Comparison of ENCODE assay signal across 13 cellular contexts in the genomic region with DNA sequence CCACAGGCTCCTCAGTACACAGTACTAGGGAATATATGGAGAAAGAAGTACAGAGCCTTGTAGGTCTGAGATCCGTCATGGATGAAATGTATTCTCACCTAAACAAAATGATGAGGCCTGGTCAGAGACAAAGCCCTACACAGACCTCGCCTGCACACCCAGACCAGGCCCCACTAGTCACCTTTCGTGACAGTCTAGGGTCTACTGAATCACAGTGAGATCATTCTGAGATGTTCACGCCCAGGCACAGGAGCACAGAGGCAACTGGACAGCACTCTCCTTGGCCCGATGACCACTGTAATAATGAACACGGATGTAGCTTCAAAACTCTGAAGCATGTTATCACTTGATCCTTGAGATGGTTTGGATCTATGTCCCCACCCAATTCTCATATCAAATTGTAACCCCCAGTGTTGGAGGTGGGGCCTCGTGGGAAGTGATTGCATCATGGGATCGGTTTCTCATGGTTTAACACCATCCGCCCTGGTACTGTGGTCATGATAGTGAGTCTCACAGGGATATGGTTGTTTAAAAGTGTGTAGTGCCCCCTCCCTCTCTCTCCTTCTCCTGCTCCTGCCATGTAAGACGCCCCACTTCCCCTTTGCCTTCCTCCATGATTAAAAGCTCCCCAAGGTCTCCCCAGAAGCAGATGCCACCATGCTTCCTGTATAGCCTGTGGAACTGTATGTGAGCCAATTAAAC. TPM values are rescaled to one million over a fixed set of nuclear protein-coding genes. Genes with fewer than 3 reads are reported as not detected.
DNase-seq lines count a peak whose midpoint lies in the region; ATAC-seq and TF ChIP-seq lines count a peak whose summit lies in the region.
"Had no signal": no experiment of that assay in that cellular context is flagged by ENCODE, and none has a peak within 500 bp of the region (broad histone marks: within the 10 kb centered on the region; RNA-seq: fewer than 3 reads in every experiment).

No MANE protein-coding gene starts in this region.

- TF ChIP-seq CTCF in OCI-LY3 (IDR thresholded peaks at IDR 0.05; ENCODE audit: low read depth, low read length) (no peak), brain microvascular endothelial cell (IDR thresholded peaks at IDR 0.05; ENCODE audit: low read depth, low read length, missing control alignments) (no peak), upper lobe of right lung (IDR thresholded peaks at IDR 0.05) (no peak)

- H3K9me3 Mint-ChIP-seq in activated naive CD4-positive, alpha-beta T cell treated with anti-CD3 and anti-CD28 coated beads for 36 hours = no peaks in the 10 kb centered on the region

- H3K79me2 ChIP-seq in OCI-LY3 (ENCODE audit: low read length) = peaks cover 92% of the 10 kb centered on the region

- H3K9me3 ChIP-seq in OCI-LY3 (ENCODE audit: insufficient read depth, low read length) (no peaks in the 10 kb centered on the region), upper lobe of right lung (no peaks in the 10 kb centered on the region)
- H3K9me3 ChIP-seq: BE2C, colonic mucosa had no signal

- H3K9ac ChIP-seq in OCI-LY3 (ENCODE audit: low read length) = peak overlapping the region; percentile 66; the same call in 1 of the 2 replicates

- peaks cover 9% of the 10 kb centered on the region for H3K36me3 ChIP-seq in OCI-LY3 (replicated peaks; ENCODE audit: low read depth, low read length)
- H3K36me3 ChIP-seq in brain microvascular endothelial cell (replicated peaks) = no peaks in the 10 kb centered on the region
- H3K36me3 ChIP-seq in upper lobe of right lung = no peaks in the 10 kb centered on the region
- H3K36me3 ChIP-seq: BE2C, colonic mucosa had no signal

- H2AFZ ChIP-seq in OCI-LY3 (ENCODE audit: low read depth, low read length) = no peak overlapping the region

- peaks cover 16% of the 10 kb centered on the region for H3K36me3 Mint-ChIP-seq in activated naive CD4-positive, alpha-beta T cell treated with anti-CD3 and anti-CD28 coated beads for 36 hours (ENCODE audit: low read depth)

- CTCF ChIA-PET in activated naive CD4-positive, alpha-beta T cell treated with anti-CD3 and anti-CD28 coated beads for 36 hours (lab: Charles Lee) = interaction anchor here (2.5 kb wide), 2 partner anchors 13 to 15 kb away, joined by 7 to 9 read pairs; no protein-coding TSS in a partner anchor

- H3K27me3 ChIP-seq in OCI-LY3 (ENCODE audit: low read depth, low read length) (no peaks in the 10 kb centered on the region), brain microvascular endothelial cell (replicated peaks) (no peaks in the 10 kb centered on the region), upper lobe of right lung (no peaks in the 10 kb centered on the region)
- H3K27me3 ChIP-seq: BE2C, colonic mucosa had no signal

- peak; percentile 36 for DNase-seq in activated naive CD4-positive, alpha-beta T cell treated with anti-CD3 and anti-CD28 coated beads for 36 hours
- DNase-seq in activated naive CD4-positive, alpha-beta T cell (lab: John Stamatoyannopoulos, UW) = no peak
- DNase-seq in brain microvascular endothelial cell (no peak), upper lobe of right lung (no peak), DMS114 treated with DMSO at 0.1 percent for 48 hours (lab: John Stamatoyannopoulos, UW; ENCODE audit: unreplicated experiment) (no peak), NCI-H1417 treated with DMSO at 0.1 percent for 48 hours (lab: John Stamatoyannopoulos, UW) (no peak)
- DNase-seq: BE2C, colonic mucosa, NCI-H146, NCI-H524 had no signal

- ATAC-seq in upper lobe of right lung (peak; percentile 33), GM18868 (IDR thresholded peaks at IDR 0.05; ENCODE audit: unreplicated experiment) (no peak)
- ATAC-seq: Right ventricle myocardium inferior had no signal

- peak overlapping the region; percentile 66 for H3K4me2 ChIP-seq in OCI-LY3 (ENCODE audit: low read length)

- intact Hi-C loops in activated naive CD4-positive, alpha-beta T cell treated with anti-CD3 and anti-CD28 coated beads for 36 hours (cut with micrococcal nuclease) = no loop called here
- intact Hi-C loops in upper lobe of right lung (cut with DNase I) = no loop called here

- H3K4me1 ChIP-seq in OCI-LY3 (ENCODE audit: low read length) = peaks cover 78% of the 10 kb centered on the region
- H3K4me1 ChIP-seq in upper lobe of right lung = no peaks in the 10 kb centered on the region
- H3K4me1 ChIP-seq: BE2C, colonic mucosa had no signal

- H3K4me3 ChIP-seq in OCI-LY3 (ENCODE audit: low read length) (peak overlapping the region; percentile 33; the same call in 1 of the 2 replicates), brain microvascular endothelial cell (ENCODE audit: low read depth, low read length) (no peak overlapping the region), upper lobe of right lung (no peak overlapping the region)
- H3K4me3 ChIP-seq: colonic mucosa had no signal

- H3K27ac ChIP-seq in OCI-LY3 (ENCODE audit: low read length) (peak overlapping the region; percentile 96), brain microvascular endothelial cell (peak overlapping the region; percentile 72), upper lobe of right lung (no peak overlapping the region)
- H3K27ac ChIP-seq: colonic mucosa had no signal

- H3K27ac Mint-ChIP-seq in activated naive CD4-positive, alpha-beta T cell treated with anti-CD3 and anti-CD28 coated beads for 36 hours = peak overlapping the region; percentile 57

- H3K4me3 Mint-ChIP-seq in activated naive CD4-positive, alpha-beta T cell treated with anti-CD3 and anti-CD28 coated beads for 36 hours = no peak overlapping the region

- peaks cover 4% of the 10 kb centered on the region; the same call in 1 of the 2 replicates for H4K20me1 ChIP-seq in OCI-LY3 (ENCODE audit: insufficient read depth, low read length)

- no peaks in the 10 kb centered on the region for H3K27me3 Mint-ChIP-seq in activated naive CD4-positive, alpha-beta T cell treated with anti-CD3 and anti-CD28 coated beads for 36 hours (ENCODE audit: low read depth)

- in situ Hi-C loops in brain microvascular endothelial cell (cut with HindIII; ENCODE audit: low pct_ligation_motif_present, low sequenced_read_pairs) = no loop called here

- H3K4me1 Mint-ChIP-seq in activated naive CD4-positive, alpha-beta T cell treated with anti-CD3 and anti-CD28 coated beads for 36 hours (ENCODE audit: low read depth) = peaks cover 89% of the 10 kb centered on the region

RNA-seq across cellular contexts. Expression of gene DOCK10, which starts 15.1 kb away (rescaled TPM):
- total RNA-seq in activated naive CD4-positive, alpha-beta T cell treated with anti-CD3 and anti-CD28 coated beads for 36 hours = 100 to 1,000 TPM; 123 to 137 TPM
- total RNA-seq in upper lobe of right lung = 35.8 TPM
